Comparison of ENCODE assay signal across 8 cellular contexts in the genomic region with DNA sequence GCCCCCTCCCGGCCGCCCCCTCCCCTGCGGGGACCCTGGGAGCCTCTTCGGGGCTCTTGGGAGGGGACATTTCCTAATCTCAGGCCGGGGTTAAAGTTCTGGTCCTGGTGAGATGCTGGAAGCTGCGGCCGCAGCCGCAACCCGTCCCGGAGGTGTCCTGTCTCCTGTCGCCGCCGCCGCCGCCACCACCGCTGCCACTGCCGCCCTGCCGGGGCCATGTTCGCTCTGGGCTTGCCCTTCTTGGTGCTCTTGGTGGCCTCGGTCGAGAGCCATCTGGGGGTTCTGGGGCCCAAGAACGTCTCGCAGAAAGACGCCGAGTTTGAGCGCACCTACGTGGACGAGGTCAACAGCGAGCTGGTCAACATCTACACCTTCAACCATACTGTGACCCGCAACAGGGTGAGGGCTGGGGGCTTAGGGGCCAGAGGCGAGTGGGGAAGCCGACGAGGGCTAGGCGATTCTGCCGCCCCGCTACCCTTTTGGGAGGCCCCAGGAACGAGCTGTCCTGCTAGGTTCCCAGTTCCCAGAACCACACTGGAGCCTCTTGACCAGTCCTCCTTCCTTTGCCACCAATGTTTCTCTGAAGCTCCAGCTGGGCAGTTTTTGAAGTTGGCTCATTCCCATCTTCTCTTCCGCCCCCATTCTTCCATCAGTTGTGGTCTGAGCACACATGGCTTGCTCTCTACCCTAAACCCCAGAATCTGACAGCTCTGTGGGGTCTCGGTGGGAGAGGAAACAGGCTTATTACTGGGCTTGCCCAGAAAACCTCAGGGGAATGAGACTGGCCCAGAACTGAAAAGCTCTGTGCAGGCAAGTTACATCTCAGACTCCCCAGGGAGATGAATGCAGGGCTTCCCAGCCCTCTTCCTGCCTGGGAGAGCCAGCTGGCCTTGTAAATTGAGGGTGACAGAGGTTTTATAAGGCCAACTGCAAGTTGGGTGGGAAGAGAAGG. TPM values are rescaled to one million over a fixed set of nuclear protein-coding genes. Genes with fewer than 3 reads are reported as not detected.
A peak's percentile ranks its signal among the peaks of the same experiment; 100 is the strongest.
DNase-seq lines count a peak whose midpoint lies in the region; ATAC-seq, FAIRE-seq and TF ChIP-seq lines count a peak whose summit lies in the region.

No MANE protein-coding gene starts in this region.

- H3K4me3 ChIP-seq in SU-DHL-6 (ENCODE audit: insufficient read depth, low read length, poor library complexity, severe bottlenecking) (peak overlapping the region; percentile 71), brain microvascular endothelial cell (ENCODE audit: low read depth, low read length) (peak overlapping the region; percentile 79), kidney (ENCODE audit: low read length in 2 of 2) (peak overlapping the region; percentile 82 to 93)

- intact Hi-C loops in kidney (cut with DNase I), result no loop called here

- H3K27ac ChIP-seq in SU-DHL-6 (ENCODE audit: low read depth, low read length) (peak overlapping the region; percentile 36), brain microvascular endothelial cell (peak overlapping the region; percentile 23), kidney (ENCODE audit: low read depth in 2 of 2, low read length in 2 of 2) (peak overlapping the region; percentile 79 to 81)

- H3K27me3 ChIP-seq in SU-DHL-6 (ENCODE audit: low read length) (no peaks in the 10 kb centered on the region), brain microvascular endothelial cell (replicated peaks) (no peaks in the 10 kb centered on the region)

- in situ Hi-C loops in brain microvascular endothelial cell (cut with HindIII; ENCODE audit: low pct_ligation_motif_present, low sequenced_read_pairs), result no loop called here

- ATAC-seq in GM18907 (IDR thresholded peaks at IDR 0.05; ENCODE audit: unreplicated experiment), result peak; percentile 30
- ATAC-seq in HG03159 (IDR thresholded peaks at IDR 0.05; ENCODE audit: unreplicated experiment), result peak; percentile 30
- no peak for ATAC-seq in HG02610 (IDR thresholded peaks at IDR 0.05; ENCODE audit: unreplicated experiment)

- H3K36me3 ChIP-seq in SU-DHL-6 (ENCODE audit: low read length) (no peaks in the 10 kb centered on the region), brain microvascular endothelial cell (replicated peaks) (peaks cover 14% of the 10 kb centered on the region), kidney (ENCODE audit: control insufficient read depth in 1 of 2, insufficient read depth in 2 of 2, low read length in 2 of 2) (peaks cover 4 to 13% of the 10 kb centered on the region in 2 donors)

- peaks cover 5 to 19% of the 10 kb centered on the region in 2 donors for H3K4me1 ChIP-seq in kidney (ENCODE audit: control insufficient read depth in 1 of 2, insufficient read depth in 1 of 2, low read depth in 1 of 2, low read length in 2 of 2)

- H3K9ac ChIP-seq in SU-DHL-6 (ENCODE audit: low read length) (peak overlapping the region; percentile 70), kidney (ENCODE audit: low read length in 2 of 2) (peak overlapping the region; percentile 72 to 86)

- H3K9me3 ChIP-seq in SU-DHL-6 (ENCODE audit: insufficient read depth, low read length) (no peaks in the 10 kb centered on the region), kidney (ENCODE audit: control insufficient read depth in 1 of 2, low read length in 2 of 2) (no peaks in the 10 kb centered on the region)

- TF ChIP-seq CTCF in SU-DHL-6 (IDR thresholded peaks at IDR 0.05; ENCODE audit: insufficient read depth, low read length, poor library complexity, severe bottlenecking) (no peak), brain microvascular endothelial cell (IDR thresholded peaks at IDR 0.05; ENCODE audit: low read depth, low read length, missing control alignments) (no peak), kidney (IDR thresholded peaks at IDR 0.05; ENCODE audit: borderline replicate concordance, extremely low read depth, insufficient read depth) (no peak)

- H2AFZ ChIP-seq in SU-DHL-6 (ENCODE audit: low read depth, low read length, severe bottlenecking), result peak overlapping the region; percentile 35

- no peaks in the 10 kb centered on the region for H3K9me2 ChIP-seq in SU-DHL-6 (replicated peaks; ENCODE audit: insufficient read depth, low read length)

- peak overlapping the region; percentile 77 for H3K4me2 ChIP-seq in SU-DHL-6 (ENCODE audit: low read depth, low read length, poor library complexity, severe bottlenecking)

- H4K20me1 ChIP-seq in SU-DHL-6 (ENCODE audit: low read depth, low read length), result no peaks in the 10 kb centered on the region

- peaks cover 3% of the 10 kb centered on the region for H3F3A ChIP-seq in SU-DHL-6 (ENCODE audit: insufficient read depth)

- no peak for FAIRE-seq in kidney (lab: Jason Lieb, UNC)

- peak; percentile 52 for DNase-seq in AG08395 (ENCODE audit: low spot score)
- no peak for DNase-seq in brain microvascular endothelial cell
- DNase-seq in kidney, result peak; percentile 89
- peak; percentile 23 to 38 for DNase-seq in stimulated activated CD4-positive, alpha-beta T cell treated with anti-CD3 and anti-CD28 coated beads, Interleukin-2, amount 100 ng/mL, for 48 hours

- no peaks in the 10 kb centered on the region for H3K79me2 ChIP-seq in SU-DHL-6 (ENCODE audit: insufficient read depth, low read length)

RNA-seq across cellular contexts. Expression of a gene that starts 0.8 kb away (rescaled TPM):
- total RNA-seq in kidney, result 37.4 TPM
- 16.4 TPM for polyA plus RNA-seq in kidney (ENCODE audit: insufficient read depth, low read depth, low replicate concordance)

RNA-seq across cellular contexts. Expression of a gene that starts 19.8 kb away (rescaled TPM):
- 846 TPM for total RNA-seq in kidney
- 776 TPM for polyA plus RNA-seq in kidney (ENCODE audit: insufficient read depth, low read depth, low replicate concordance)

RNA-seq across cellular contexts. Expression of a gene that starts 35.2 kb away (rescaled TPM):
- 90.2 TPM for total RNA-seq in kidney
- 29.4 TPM for polyA plus RNA-seq in kidney (ENCODE audit: insufficient read depth, low read depth, low replicate concordance)

RNA-seq across cellular contexts. Expression of a gene that starts 52.5 kb away (rescaled TPM):
- 70.2 TPM for total RNA-seq in kidney
- polyA plus RNA-seq in kidney (ENCODE audit: insufficient read depth, low read depth, low replicate concordance), result 14.5 TPM

RNA-seq across cellular contexts. Expression of a gene that starts 53.1 kb away (rescaled TPM):
- 24.7 TPM for total RNA-seq in kidney
- polyA plus RNA-seq in kidney (ENCODE audit: insufficient read depth, low read depth, low replicate concordance), result 8.5 TPM

Comparison
In these comparisons a context has a peak if more than half of its experiments do, and no peak if none do; other contexts are left out.
1. H3K27ac ChIP-seq: peak in every context shown above with its lines; median percentile 80 in kidney; 36 in SU-DHL-6; 23 in brain microvascular endothelial cell.